ENCODE assay signal across 1 cellular context in the genomic region with DNA sequence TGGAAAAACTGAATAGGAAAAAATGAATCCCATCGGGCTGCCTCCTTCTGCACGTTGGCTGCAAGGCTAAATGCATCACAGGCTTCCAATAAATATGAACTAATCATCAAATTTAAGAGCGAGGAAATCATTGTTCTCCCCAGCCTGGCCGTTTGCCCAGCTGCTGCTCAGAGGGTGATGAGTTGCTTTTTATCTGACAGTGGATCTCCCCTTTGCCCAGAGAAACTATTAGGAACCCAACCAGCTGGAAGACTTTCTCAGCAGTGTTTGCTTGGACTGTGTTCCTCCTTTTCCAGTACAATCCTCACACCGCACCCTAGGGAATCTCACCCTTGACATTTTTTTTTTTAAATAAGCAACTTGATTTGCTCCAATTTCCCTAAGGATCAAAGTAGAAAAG.
TF ChIP-seq lines count a peak whose summit lies in the region.

No MANE protein-coding gene starts in this region.

TF ChIP-seq in HepG2, 621 proteins besides CTCF, POLR2A, EP300 and RAD21:
- TF ChIP-seq SOX5 (CRISPR knock-in tag; IDR thresholded peaks at IDR 0.05; ENCODE audit: borderline replicate concordance) (no peak), MED1 (CRISPR knock-in tag; IDR thresholded peaks at IDR 0.05) (no peak), GZF1 (CRISPR knock-in tag; IDR thresholded peaks at IDR 0.05) (no peak), ZNF414 (CRISPR knock-in tag; IDR thresholded peaks at IDR 0.05) (no peak), CCDC6 (CRISPR knock-in tag; IDR thresholded peaks at IDR 0.05) (no peak), ZNF234 (CRISPR knock-in tag; conservative IDR thresholded peaks at IDR 0.05) (no peak), SP5 (CRISPR knock-in tag; IDR thresholded peaks at IDR 0.05; ENCODE audit: borderline replicate concordance, low read depth) (no peak), EEA1 (CRISPR knock-in tag; IDR thresholded peaks at IDR 0.05; ENCODE audit: borderline replicate concordance) (no peak)
